Comparison of ENCODE assay signal across 18 cellular contexts in genomic region chr7:50296799-50297198, GRCh38. TPM values are rescaled to one million over a fixed set of nuclear protein-coding genes. Genes with fewer than 3 reads are reported as not detected.
A peak's percentile ranks its signal among the peaks of the same experiment; 100 is the strongest.
DNase-seq lines count a peak whose midpoint lies in the region; ATAC-seq, FAIRE-seq and TF ChIP-seq lines count a peak whose summit lies in the region.
"Had no signal": no experiment of that assay in that cellular context is flagged by ENCODE, and none has a peak within 500 bp of the region (broad histone marks: within the 10 kb centered on the region; RNA-seq: fewer than 3 reads in every experiment).

No MANE protein-coding gene starts in this region.

- TF ChIP-seq CTCF in K562 (IDR thresholded peaks at IDR 0.05 in 2 of 3, conservative IDR thresholded peaks at IDR 0.05 in 1 of 3; ENCODE audit: insufficient read depth in 2 of 3, low read depth in 1 of 3, low read length in 3 of 3), result no peak

- CTCF ChIA-PET in K562 (lab: Yijun Ruan, JAX; ENCODE audit: low intra/inter-chr PET ratio), result no interaction called here

- POLR2A ChIA-PET in K562 (lab: Yijun Ruan, JAX), result interaction anchor here (0.6 to 2.8 kb wide), 5 partner anchors 13 to 35 kb away, joined by 3 to 10 read pairs (median 3); no protein-coding TSS in a partner anchor

- no peaks in the 10 kb centered on the region for H3K36me3 Mint-ChIP-seq in activated naive CD8-positive, alpha-beta T cell
- H3K36me3 Mint-ChIP-seq in activated naive CD8-positive, alpha-beta T cell treated with anti-CD3 and anti-CD28 coated beads, Interleukin-2, amount 50 U/mL, for 24 hours (ENCODE audit: low read depth), result no peaks in the 10 kb centered on the region
- no peaks in the 10 kb centered on the region for H3K36me3 Mint-ChIP-seq in stimulated activated memory B cell treated with anti-CD40 and anti-IgM and Interleukin-4, amounts not matched to agents 10 μg/mL and 1 μg/mL and 100 μg/mL, for 72 hours
- H3K36me3 Mint-ChIP-seq: IgD-negative memory B cell had no signal

- no peaks in the 10 kb centered on the region for H3K27me3 Mint-ChIP-seq in activated naive CD8-positive, alpha-beta T cell
- H3K27me3 Mint-ChIP-seq in activated naive CD8-positive, alpha-beta T cell treated with anti-CD3 and anti-CD28 coated beads, Interleukin-2, amount 50 U/mL, for 24 hours, result no peaks in the 10 kb centered on the region
- no peaks in the 10 kb centered on the region for H3K27me3 Mint-ChIP-seq in stimulated activated memory B cell treated with anti-CD40 and anti-IgM and Interleukin-4, amounts not matched to agents 10 μg/mL and 1 μg/mL and 100 μg/mL, for 72 hours
- H3K27me3 Mint-ChIP-seq: B cell, IgD-negative memory B cell had no signal

- FAIRE-seq in K562 (lab: Jason Lieb, UNC), result no peak
- FAIRE-seq: D721Med, H54, HepG2 had no signal

- BruUV-seq in K562 (replicated peaks; lab: Mats Ljungman, UMichigan), result no TSS peak

- H3K4me3 Mint-ChIP-seq in activated naive CD8-positive, alpha-beta T cell, result no peak overlapping the region
- H3K4me3 Mint-ChIP-seq in activated naive CD8-positive, alpha-beta T cell treated with anti-CD3 and anti-CD28 coated beads, Interleukin-2, amount 50 U/mL, for 24 hours, result no peak overlapping the region
- H3K4me3 Mint-ChIP-seq in stimulated activated memory B cell treated with anti-CD40 and anti-IgM and Interleukin-4, amounts not matched to agents 10 μg/mL and 1 μg/mL and 100 μg/mL, for 72 hours, result no peak overlapping the region
- H3K4me3 Mint-ChIP-seq: B cell, GM23338 had no signal

- intact Hi-C loops in K562 (cut with micrococcal nuclease), result no loop called here

- peak overlapping the region; percentile 60 for H2AFZ ChIP-seq in K562 (ENCODE audit: low read depth, low read length)
- H2AFZ ChIP-seq: GM23338 had no signal

- no peaks in the 10 kb centered on the region for H3K9me3 ChIP-seq in K562 (replicated peaks; ENCODE audit: control insufficient read depth, insufficient read depth, low read depth, low read length)
- H3K9me3 ChIP-seq: Caco-2 had no signal

- no peak overlapping the region for H3K4me2 ChIP-seq in K562 (ENCODE audit: insufficient read depth, low read length)
- H3K4me2 ChIP-seq: BLaER1 treated with 17β-estradiol and CSF1 and Interleukin-3, amounts not matched to agents 10 nM and 100 nM; GM23338 had no signal

- H3K27ac Mint-ChIP-seq in activated naive CD8-positive, alpha-beta T cell, result peak overlapping the region; percentile 47
- H3K27ac Mint-ChIP-seq in activated naive CD8-positive, alpha-beta T cell treated with anti-CD3 and anti-CD28 coated beads, Interleukin-2, amount 50 U/mL, for 24 hours, result no peak overlapping the region
- peak overlapping the region; percentile 21 for H3K27ac Mint-ChIP-seq in stimulated activated memory B cell treated with anti-CD40 and anti-IgM and Interleukin-4, amounts not matched to agents 10 μg/mL and 1 μg/mL and 100 μg/mL, for 72 hours
- H3K27ac Mint-ChIP-seq: B cell, GM23338 had no signal

- no peaks in the 10 kb centered on the region for H3K79me2 ChIP-seq in K562 (ENCODE audit: control insufficient read depth, insufficient read depth, low read length)

- no peak overlapping the region for H3K27ac ChIP-seq in K562 (ENCODE audit: extremely low read depth, low read depth, low read length)
- H3K27ac ChIP-seq: BLaER1 treated with 17β-estradiol and CSF1 and Interleukin-3, amounts not matched to agents 10 nM and 100 nM had no signal

- no peak overlapping the region for H3K4me3 ChIP-seq in K562
- H3K4me3 ChIP-seq: BLaER1 treated with 17β-estradiol and CSF1 and Interleukin-3, amounts not matched to agents 10 nM and 100 nM; GM23338 had no signal

- 40% methylated on average over 4 of the region's 4 CpGs for WGBS in K562 (ENCODE audit: insufficient coverage, low coverage, missing lambda C conversion rate)

- no peak for TF ChIP-seq EP300 in K562 (IDR thresholded peaks at IDR 0.05; ENCODE audit: low read length)

- TF ChIP-seq POLR2A in K562 (conservative IDR thresholded peaks at IDR 0.05), result no peak

- H3K4me1 ChIP-seq in K562 (replicated peaks in 1 of 2; ENCODE audit: control insufficient read depth in 2 of 2, insufficient read depth in 2 of 2, low read length in 2 of 2), result no peaks in the 10 kb centered on the region; a peak in 1 of 5 replicates
- H3K4me1 ChIP-seq: Caco-2 had no signal

- peaks cover 75% of the 10 kb centered on the region for H3K4me1 Mint-ChIP-seq in activated naive CD8-positive, alpha-beta T cell (ENCODE audit: low read depth)
- peaks cover 63% of the 10 kb centered on the region for H3K4me1 Mint-ChIP-seq in activated naive CD8-positive, alpha-beta T cell treated with anti-CD3 and anti-CD28 coated beads, Interleukin-2, amount 50 U/mL, for 24 hours
- peaks cover 45% of the 10 kb centered on the region for H3K4me1 Mint-ChIP-seq in stimulated activated memory B cell treated with anti-CD40 and anti-IgM and Interleukin-4, amounts not matched to agents 10 μg/mL and 1 μg/mL and 100 μg/mL, for 72 hours
- H3K4me1 Mint-ChIP-seq: GM23338 had no signal

- DNase-seq in activated naive CD8-positive, alpha-beta T cell treated with anti-CD3 and anti-CD28 coated beads, Interleukin-2, amount 50 U/mL, for 24 hours, result no peak
- DNase-seq in K562 (ENCODE audit: extremely low read depth in 1 of 4, low spot score in 3 of 4), result no peak
- DNase-seq: Caco-2, DMS79, GDM1, HCEC 1CT had no signal

- no peaks in the 10 kb centered on the region for H4K20me1 ChIP-seq in K562 (replicated peaks; ENCODE audit: control insufficient read depth, insufficient read depth, low read length)
- H4K20me1 ChIP-seq: BLaER1 treated with 17β-estradiol and CSF1 and Interleukin-3, amounts not matched to agents 10 nM and 100 nM had no signal

- H3K36me3 ChIP-seq in K562 (ENCODE audit: control insufficient read depth, insufficient read depth, low read length), result no peaks in the 10 kb centered on the region
- H3K36me3 ChIP-seq: BLaER1 treated with 17β-estradiol and CSF1 and Interleukin-3, amounts not matched to agents 10 nM and 100 nM had no signal

- no peak for ATAC-seq in activated naive CD8-positive, alpha-beta T cell treated with anti-CD3 and anti-CD28 coated beads, Interleukin-2, amount 50 U/mL, for 24 hours
- ATAC-seq in K562 (peak; percentile 56), HG02973 (IDR thresholded peaks at IDR 0.05; ENCODE audit: unreplicated experiment) (no peak), HG02870 (IDR thresholded peaks at IDR 0.05; ENCODE audit: unreplicated experiment) (no peak)
- ATAC-seq in stimulated activated memory B cell treated with anti-CD40 and anti-IgM and Interleukin-4, amounts not matched to agents 10 μg/mL and 1 μg/mL and 100 μg/mL, for 72 hours, result no peak
- ATAC-seq: GM23338, HepG2 had no signal

- H3K27me3 ChIP-seq in K562 (ENCODE audit: control insufficient read depth in 2 of 2, insufficient read depth in 2 of 2, low read length in 2 of 2), result no peaks in the 10 kb centered on the region
- H3K27me3 ChIP-seq: BLaER1 treated with 17β-estradiol and CSF1 and Interleukin-3, amounts not matched to agents 10 nM and 100 nM had no signal

- H3K9me3 Mint-ChIP-seq in activated naive CD8-positive, alpha-beta T cell (ENCODE audit: low read depth), result no peaks in the 10 kb centered on the region
- no peaks in the 10 kb centered on the region for H3K9me3 Mint-ChIP-seq in activated naive CD8-positive, alpha-beta T cell treated with anti-CD3 and anti-CD28 coated beads, Interleukin-2, amount 50 U/mL, for 24 hours
- H3K9me3 Mint-ChIP-seq in stimulated activated memory B cell treated with anti-CD40 and anti-IgM and Interleukin-4, amounts not matched to agents 10 μg/mL and 1 μg/mL and 100 μg/mL, for 72 hours, result no peaks in the 10 kb centered on the region
- H3K9me3 Mint-ChIP-seq: GM23338, IgD-negative memory B cell had no signal

- TF ChIP-seq RAD21 in K562 (CRISPR knock-in tag; conservative IDR thresholded peaks at IDR 0.05 in 1 of 2, IDR thresholded peaks at IDR 0.05 in 1 of 2), result no peak

- in situ Hi-C loops in K562 (cut with MboI), result no loop called here

- H3K9me1 ChIP-seq in K562 (ENCODE audit: control insufficient read depth, insufficient read depth, low read length), result no peaks in the 10 kb centered on the region

- no peak overlapping the region for H3K9ac ChIP-seq in K562 (ENCODE audit: insufficient read depth in 1 of 2, low read depth in 2 of 2, low read length in 2 of 2)
- H3K9ac ChIP-seq: BLaER1 treated with 17β-estradiol and CSF1 and Interleukin-3, amounts not matched to agents 10 nM and 100 nM had no signal

TF ChIP-seq in K562, 482 proteins besides CTCF, POLR2A, EP300 and RAD21 (continues in another document):
- TF ChIP-seq ZFP30 (CRISPR knock-in tag; IDR thresholded peaks at IDR 0.05; ENCODE audit: borderline replicate concordance) (no peak), HMG20A (CRISPR knock-in tag; conservative IDR thresholded peaks at IDR 0.05) (no peak)

RNA-seq across cellular contexts. Expression of gene IKZF1, which starts 7.7 kb away (rescaled TPM):
- total RNA-seq in K562 (2011; cell fraction: chromatin; rRNA removed; ENCODE audit: low replicate concordance), result 53.3 and 122 TPM in 2 replicates
- total RNA-seq in K562 (2011; cell fraction: nucleolus; rRNA removed), result 37.5 and 50.9 TPM in 2 replicates
- 76.8 and 139 TPM in 2 replicates for total RNA-seq in K562 (2011; cell fraction: nucleoplasm; rRNA removed)
- total RNA-seq in K562 (2014; rRNA removed) (66.5 and 98.0 TPM in 2 replicates), K562 (2014; rRNA removed; fragmentation: Illumina TruSeq; extraction: Trizol) (43.8 and 45.6 TPM in 2 replicates), K562 (2015; rRNA removed; fragmentation: Illumina TruSeq; extraction: Trizol) (43.4 and 44.7 TPM in 2 replicates), K562 (2021) (85.3 and 96.6 TPM in 2 replicates)
- polyA plus RNA-seq in K562 (2011; rRNA removed) (28.4 and 36.2 TPM in 2 replicates), K562 (2014; fragmentation: Illumina TruSeq; extraction: Trizol) (37.3 and 50.3 TPM in 2 replicates), K562 (2014; fragmentation: Nextera tagmentation; extraction: Ambion mirVana) (10 to 100 TPM; 12.6 to 14.7 TPM), K562 (2014; rRNA removed) (30.9 and 37.2 TPM in 2 replicates)
- 34.4 and 57.9 TPM in 2 replicates for polyA plus RNA-seq in K562 (2011; cell fraction: cytosol; rRNA removed)
- polyA plus RNA-seq in K562 (2011; cell fraction: nucleus; rRNA removed), result 43.0 and 50.8 TPM in 2 replicates
- polyA plus RNA-seq in K562 (2012), result 35.8 and 46.0 TPM in 2 replicates
- polyA minus RNA-seq in K562 (2011; rRNA and poly(A)+ RNA removed), result 82.8 and 85.1 TPM in 2 replicates
- polyA minus RNA-seq in K562 (2011; cell fraction: cytosol; rRNA and poly(A)+ RNA removed), result 60.8 and 72.3 TPM in 2 replicates
- 77.0 and 96.0 TPM in 2 replicates for polyA minus RNA-seq in K562 (2011; cell fraction: nucleus; rRNA and poly(A)+ RNA removed)
- total RNA-seq: A172, Caco-2, HepG2 had no signal
- polyA plus RNA-seq: HepG2 had no signal
